In genomic region chr6:109595998-109596397, GRCh38 we compare ENCODE assay signal across 9 cellular contexts.
DNase-seq lines count a peak whose midpoint lies in the region; ATAC-seq and TF ChIP-seq lines count a peak whose summit lies in the region.
"Had no signal": no experiment of that assay in that cellular context is flagged by ENCODE, and none has a peak within 500 bp of the region (broad histone marks: within the 10 kb centered on the region; RNA-seq: fewer than 3 reads in every experiment).

No MANE protein-coding gene starts in this region.

- no peak overlapping the region for H3K27ac Mint-ChIP-seq in Calu3 (ENCODE audit: unreplicated experiment)
- H3K27ac Mint-ChIP-seq in immature natural killer cell = no peak overlapping the region
- H3K27ac Mint-ChIP-seq: T-cell had no signal

- no peak for ATAC-seq in GM21717 (IDR thresholded peaks at IDR 0.05; ENCODE audit: unreplicated experiment)
- no peak for ATAC-seq in GM18909 (IDR thresholded peaks at IDR 0.05; ENCODE audit: poor library complexity, unreplicated experiment)
- no peak for ATAC-seq in GM21390 (IDR thresholded peaks at IDR 0.05; ENCODE audit: unreplicated experiment)

- intact Hi-C loops in Calu3 (cut with micrococcal nuclease; ENCODE audit: unreplicated experiment) = loop anchor here (5.0 kb wide), 2 partner anchors 96 to 456 kb away; partner anchors contain the start of genes AK9 and FIG4

- CTCF ChIA-PET in Calu3 (lab: Charles Lee) = interaction anchor here (1.0 to 1.1 kb wide), 3 partner anchors 95 to 444 kb away, joined by 3 to 17 read pairs (median 3); partner anchors contain the start of genes AK9 and FIG4

- H3K4me1 Mint-ChIP-seq in Calu3 (ENCODE audit: low read depth, unreplicated experiment) (no peaks in the 10 kb centered on the region), immature natural killer cell (no peaks in the 10 kb centered on the region)

- H3K9me3 Mint-ChIP-seq in Calu3 (ENCODE audit: low read depth, unreplicated experiment) (peaks cover 2% of the 10 kb centered on the region), immature natural killer cell (peaks cover 21 to 53% (median 26%) of the 10 kb centered on the region in 6 donors)

- H3K27me3 Mint-ChIP-seq in Calu3 (ENCODE audit: unreplicated experiment) (peaks cover 7% of the 10 kb centered on the region), immature natural killer cell (ENCODE audit: low read depth in 3 of 3) (peaks cover 0 to 4% (median 1%) of the 10 kb centered on the region in 3 donors)
- H3K27me3 Mint-ChIP-seq: T-cell had no signal

- H3K36me3 Mint-ChIP-seq in Calu3 (ENCODE audit: insufficient read depth, unreplicated experiment) = no peaks in the 10 kb centered on the region
- peaks cover 6 to 24% (median 18%) of the 10 kb centered on the region in 3 donors for H3K36me3 Mint-ChIP-seq in immature natural killer cell

- no TSS peak for BruUV-seq in Calu3 (replicated peaks; lab: Mats Ljungman, UMichigan)

- DNase-seq in Calu3 = peak; percentile 27
- DNase-seq in HFF-Myc (ENCODE audit: extremely low read depth, low read depth) = no peak
- peak; percentile 23 for DNase-seq in SHP77 treated with DMSO at 0.1 percent for 48 hours (lab: John Stamatoyannopoulos, UW)
- DNase-seq in hepatic stellate cell (ENCODE audit: low spot score) = peak; percentile 28
- no peak for DNase-seq in immature natural killer cell

- H3K4me3 Mint-ChIP-seq in Calu3 (ENCODE audit: low read depth, unreplicated experiment) (no peak overlapping the region), immature natural killer cell (no peak overlapping the region)
- H3K4me3 Mint-ChIP-seq: T-cell had no signal

- no peak overlapping the region for H3K4me3 ChIP-seq in HFF-Myc (replicated peaks; ENCODE audit: low read depth, low read length)

- TF ChIP-seq CTCF in Calu3 (IDR thresholded peaks at IDR 0.05; ENCODE audit: unreplicated experiment) (peak; percentile 45), HFF-Myc (IDR thresholded peaks at IDR 0.05; ENCODE audit: low read depth, low read length, missing control alignments) (peak; percentile 37)

Comparison
In these comparisons a context has a peak if more than half of its experiments do, and no peak if none do; other contexts are left out.
1. DNase-seq: peak in Calu3 (single experiment), SHP77 treated with DMSO at 0.1 percent for 48 hours (single experiment) and hepatic stellate cell (single experiment); none in HFF-Myc (single experiment) and immature natural killer cell (0 of 3).